13 cellular contexts compared by ENCODE assay signal in the genomic region with DNA sequence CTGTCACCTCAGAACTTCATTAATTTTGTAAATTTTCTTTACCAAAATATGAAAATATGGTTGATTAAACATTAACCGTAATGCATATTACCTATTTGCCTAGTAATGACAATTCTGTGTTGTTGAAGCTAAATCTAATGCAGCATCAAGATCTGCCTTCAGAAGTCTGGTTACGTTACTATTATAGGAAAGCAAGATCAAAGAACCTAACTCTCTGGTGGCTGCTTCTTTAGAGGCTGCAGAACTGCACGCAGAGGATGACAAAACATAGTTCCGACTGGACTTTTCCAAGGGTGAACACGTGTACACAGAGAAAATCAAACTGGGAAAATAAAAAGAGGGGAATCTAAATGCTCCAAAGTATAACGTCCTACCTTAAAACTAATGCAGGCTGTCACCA. TPM values are rescaled to one million over a fixed set of nuclear protein-coding genes. Genes with fewer than 3 reads are reported as not detected.
A peak's percentile ranks its signal among the peaks of the same experiment; 100 is the strongest.
DNase-seq lines count a peak whose midpoint lies in the region; ATAC-seq and TF ChIP-seq lines count a peak whose summit lies in the region.
"Had no signal": no experiment of that assay in that cellular context is flagged by ENCODE, and none has a peak within 500 bp of the region (broad histone marks: within the 10 kb centered on the region; RNA-seq: fewer than 3 reads in every experiment).

No MANE protein-coding gene starts in this region.

- peaks cover 50% of the 10 kb centered on the region for H4K20me1 ChIP-seq in BLaER1

- peaks cover 83% of the 10 kb centered on the region for H3K36me3 Mint-ChIP-seq in CD4-positive, alpha-beta T cell (ENCODE audit: low read depth)
- peaks cover 8% of the 10 kb centered on the region for H3K36me3 Mint-ChIP-seq in T-helper 17 cell (ENCODE audit: low read depth)
- H3K36me3 Mint-ChIP-seq in natural killer cell, result peaks cover 20% of the 10 kb centered on the region

- CTCF ChIA-PET in CD4-positive, alpha-beta T cell (lab: Charles Lee), result no interaction called here

- H3K9me3 ChIP-seq in BLaER1 (no peaks in the 10 kb centered on the region), T-helper 17 cell (ENCODE audit: control insufficient read depth, low read length, poor library complexity, severe bottlenecking) (no peaks in the 10 kb centered on the region)
- no peaks in the 10 kb centered on the region for H3K9me3 ChIP-seq in CD4-positive, alpha-beta T cell (ENCODE audit: control insufficient read depth, low read length)
- H3K9me3 ChIP-seq: Peyer's patch had no signal

- H3K4me2 ChIP-seq in BLaER1, result peak overlapping the region; percentile 27; the same call in 1 of the 2 replicates

- DNase-seq in CD4-positive, alpha-beta T cell, result no peak
- DNase-seq in T-helper 17 cell, result no peak
- DNase-seq in natural killer cell, result no peak
- DNase-seq in ureter (ENCODE audit: low spot score), result no peak
- DNase-seq in NCI-H146 treated with DMSO at 0.1 percent for 48 hours (lab: John Stamatoyannopoulos, UW; ENCODE audit: unreplicated experiment), result no peak
- DNase-seq: AML-193, DMS53, KG1, NCI-H1105 treated with DMSO at 0.1 percent for 48 hours, NCI-H1694 treated with DMSO at 0.1 percent for 48 hours, Peyer's patch had no signal

- no peak overlapping the region for H3K9ac ChIP-seq in BLaER1

- intact Hi-C loops in CD4-positive, alpha-beta T cell (cut with DNase I, micrococcal nuclease), result loop anchor here in 1 of 2 experiments (2.0 to 10.0 kb wide), 3 partner anchors 18 to 152 kb away; a partner anchor contains a TSS
- intact Hi-C loops in natural killer cell (cut with micrococcal nuclease), result loop anchor here (10.0 kb wide), 1 partner anchor 54 kb away; no protein-coding TSS in a partner anchor

- H3K27ac ChIP-seq in BLaER1, result no peak overlapping the region
- no peak overlapping the region for H3K27ac ChIP-seq in CD4-positive, alpha-beta T cell (ENCODE audit: low read depth, low read length)
- H3K27ac ChIP-seq: Peyer's patch had no signal

- no peaks in the 10 kb centered on the region for H3K27me3 ChIP-seq in BLaER1
- H3K27me3 ChIP-seq in CD4-positive, alpha-beta T cell (ENCODE audit: control insufficient read depth, insufficient read depth, low read length), result no peaks in the 10 kb centered on the region
- H3K27me3 ChIP-seq: Peyer's patch had no signal

- H3K4me3 Mint-ChIP-seq in CD4-positive, alpha-beta T cell, result peak overlapping the region; percentile 43
- no peak overlapping the region for H3K4me3 Mint-ChIP-seq in T-helper 17 cell
- peak overlapping the region; percentile 18 for H3K4me3 Mint-ChIP-seq in natural killer cell

- peak overlapping the region; percentile 57 for H3K27ac Mint-ChIP-seq in CD4-positive, alpha-beta T cell
- H3K27ac Mint-ChIP-seq in T-helper 17 cell (peak overlapping the region; percentile 39), natural killer cell (peak overlapping the region; percentile 76 to 79)

- no peak for TF ChIP-seq CTCF in CD4-positive, alpha-beta T cell (IDR thresholded peaks at IDR 0.05)
- no peak for TF ChIP-seq CTCF in natural killer cell (IDR thresholded peaks at IDR 0.05)

- peaks cover 86% of the 10 kb centered on the region for H3K4me1 Mint-ChIP-seq in CD4-positive, alpha-beta T cell (ENCODE audit: low read depth)
- peaks cover 55% of the 10 kb centered on the region for H3K4me1 Mint-ChIP-seq in T-helper 17 cell
- H3K4me1 Mint-ChIP-seq in natural killer cell, result peaks cover 84% of the 10 kb centered on the region in 2 donors

- peak; percentile 34 for ATAC-seq in CD4-positive, alpha-beta T cell (ENCODE audit: poor library complexity)
- ATAC-seq in T-helper 17 cell (no peak), natural killer cell (no peak), GM21528 (IDR thresholded peaks at IDR 0.05; ENCODE audit: low FRiP score, unreplicated experiment) (no peak)

- H3K4me1 ChIP-seq in BLaER1, result peaks cover 11% of the 10 kb centered on the region
- H3K4me1 ChIP-seq: Peyer's patch had no signal

- H3K36me3 ChIP-seq in BLaER1, result peaks cover 62% of the 10 kb centered on the region

- POLR2A ChIA-PET in CD4-positive, alpha-beta T cell (lab: Charles Lee), result interaction anchor here (0.7 to 1.2 kb wide), 3 partner anchors 9 to 32 kb away, joined by 3 to 5 read pairs (median 3); no protein-coding TSS in a partner anchor

- no peaks in the 10 kb centered on the region for H3K27me3 Mint-ChIP-seq in CD4-positive, alpha-beta T cell
- H3K27me3 Mint-ChIP-seq in T-helper 17 cell, result no peaks in the 10 kb centered on the region
- H3K27me3 Mint-ChIP-seq in natural killer cell (ENCODE audit: low read depth in 2 of 2), result no peaks in the 10 kb centered on the region

- no peak overlapping the region for H3K4me3 ChIP-seq in BLaER1
- H3K4me3 ChIP-seq: Peyer's patch had no signal

- no peaks in the 10 kb centered on the region for H3K9me3 Mint-ChIP-seq in CD4-positive, alpha-beta T cell
- no peaks in the 10 kb centered on the region for H3K9me3 Mint-ChIP-seq in natural killer cell

RNA-seq across cellular contexts. Expression of a gene that starts 20.5 kb away (rescaled TPM):
- 100 to 1,000 TPM; 166 to 170 TPM for total RNA-seq in CD4-positive, alpha-beta T cell
- total RNA-seq in T-helper 17 cell (100 to 1,000 TPM; 150 to 170 TPM), natural killer cell (100 to 1,000 TPM; 226 to 236 (median 233) TPM), ureter (76.5 TPM)
